ENCODE assay signal across 1 cellular context in genomic region chr3:150733936-150734794, GRCh38.
TF ChIP-seq lines count a peak whose summit lies in the region.

No MANE protein-coding gene starts in this region.

TF ChIP-seq in HepG2, 621 proteins besides CTCF, POLR2A, EP300 and RAD21 (continued from another document and continues in another):
- peak; percentile 55 for TF ChIP-seq ZNF609 (CRISPR knock-in tag; IDR thresholded peaks at IDR 0.05; ENCODE audit: borderline replicate concordance)
- peak; percentile 13; the same call in 1 of the 2 replicates for TF ChIP-seq ZNF761 (CRISPR knock-in tag; conservative IDR thresholded peaks at IDR 0.05)
- TF ChIP-seq ZNF709 (CRISPR knock-in tag; IDR thresholded peaks at IDR 0.05) = no peak
- TF ChIP-seq ZBTB34 (CRISPR knock-in tag; IDR thresholded peaks at IDR 0.05) = no peak
- TF ChIP-seq ZNF318 (CRISPR knock-in tag; IDR thresholded peaks at IDR 0.05) = no peak
- no peak; the same call in 1 of the 2 replicates for TF ChIP-seq ZSCAN29 (CRISPR knock-in tag; conservative IDR thresholded peaks at IDR 0.05)
- no peak for TF ChIP-seq ZFP1 (CRISPR knock-in tag; IDR thresholded peaks at IDR 0.05)
- TF ChIP-seq PCBP1 (IDR thresholded peaks at IDR 0.05; ENCODE audit: borderline replicate concordance, low read depth, low read length) = no peak
- no peak for TF ChIP-seq STAT6 (CRISPR knock-in tag; IDR thresholded peaks at IDR 0.05; ENCODE audit: borderline replicate concordance)
- TF ChIP-seq NFRKB (IDR thresholded peaks at IDR 0.05) = no peak
- TF ChIP-seq ZNF12 (CRISPR knock-in tag; IDR thresholded peaks at IDR 0.05) = no peak
- TF ChIP-seq HDAC1 (CRISPR knock-in tag; IDR thresholded peaks at IDR 0.05) = peak; percentile 78
- no peak for TF ChIP-seq ZFYVE20 (CRISPR knock-in tag; IDR thresholded peaks at IDR 0.05; ENCODE audit: borderline replicate concordance, low read depth)
- peak; percentile 50; the same call in 1 of the 2 replicates for TF ChIP-seq THRA (CRISPR knock-in tag; IDR thresholded peaks at IDR 0.05; ENCODE audit: borderline replicate concordance)
- TF ChIP-seq ZSCAN20 (CRISPR knock-in tag; IDR thresholded peaks at IDR 0.05; ENCODE audit: borderline replicate concordance) = no peak
- TF ChIP-seq BORCS8-MEF2B (CRISPR knock-in tag; IDR thresholded peaks at IDR 0.05) = no peak
- no peak for TF ChIP-seq ZKSCAN5 (CRISPR knock-in tag; IDR thresholded peaks at IDR 0.05)
- no peak for TF ChIP-seq ZNF652 (CRISPR knock-in tag; IDR thresholded peaks at IDR 0.05; ENCODE audit: borderline replicate concordance, low read depth)
- TF ChIP-seq NR2F1 (CRISPR knock-in tag; IDR thresholded peaks at IDR 0.05) = no peak
- TF ChIP-seq ZNF850 (CRISPR knock-in tag; conservative IDR thresholded peaks at IDR 0.05) = no peak
- TF ChIP-seq HES4 (CRISPR knock-in tag; IDR thresholded peaks at IDR 0.05; ENCODE audit: borderline replicate concordance) = no peak
- TF ChIP-seq RFXANK (CRISPR knock-in tag; IDR thresholded peaks at IDR 0.05) = no peak
- TF ChIP-seq USF2 (IDR thresholded peaks at IDR 0.05; ENCODE audit: low read depth, low read length) = no peak
- no peak for TF ChIP-seq USF2 (CRISPR knock-in tag; IDR thresholded peaks at IDR 0.05; ENCODE audit: borderline replicate concordance)
- no peak for TF ChIP-seq GZF1 (CRISPR knock-in tag; IDR thresholded peaks at IDR 0.05)
- no peak for TF ChIP-seq ZNF275 (CRISPR knock-in tag; IDR thresholded peaks at IDR 0.05; ENCODE audit: borderline replicate concordance)
- TF ChIP-seq SP140L (CRISPR knock-in tag; IDR thresholded peaks at IDR 0.05; ENCODE audit: borderline replicate concordance) = 0 out of 2 replicates have a peak, but pooled peaks have one; percentile 42
- TF ChIP-seq ZNF329 (CRISPR knock-in tag; IDR thresholded peaks at IDR 0.05; ENCODE audit: low read depth) = no peak
- TF ChIP-seq RBFOX2 (IDR thresholded peaks at IDR 0.05; ENCODE audit: low read depth, low read length) = 0 out of 2 replicates have a peak, but pooled peaks have one; percentile 17
- no peak for TF ChIP-seq ATF6 (CRISPR knock-in tag; conservative IDR thresholded peaks at IDR 0.05)
- TF ChIP-seq CENPX (CRISPR knock-in tag; IDR thresholded peaks at IDR 0.05) = no peak
- TF ChIP-seq IKZF1 (IDR thresholded peaks at IDR 0.05) = no peak
- no peak for TF ChIP-seq ATAD3A (CRISPR knock-in tag; IDR thresholded peaks at IDR 0.05)
- TF ChIP-seq PHF20 (CRISPR knock-in tag; IDR thresholded peaks at IDR 0.05) = no peak
